ENCODE assay signal across 1 cellular context in genomic region chr5:150163035-150163434, GRCh38.
TF ChIP-seq lines count a peak whose summit lies in the region.

No MANE protein-coding gene starts in this region.

TF ChIP-seq in HepG2, 621 proteins besides CTCF, POLR2A, EP300 and RAD21:
- TF ChIP-seq GPN1 (CRISPR knock-in tag; IDR thresholded peaks at IDR 0.05; ENCODE audit: borderline replicate concordance) (no peak), ATF7-NPFF (CRISPR knock-in tag; IDR thresholded peaks at IDR 0.05; ENCODE audit: low read depth) (no peak)
